15 cellular contexts compared by ENCODE assay signal in genomic region chr12:57657744-57658143, GRCh38. TPM values are rescaled to one million over a fixed set of nuclear protein-coding genes. Genes with fewer than 3 reads are reported as not detected.
DNase-seq lines count a peak whose midpoint lies in the region; ATAC-seq, FAIRE-seq and TF ChIP-seq lines count a peak whose summit lies in the region.
"Had no signal": no experiment of that assay in that cellular context is flagged by ENCODE, and none has a peak within 500 bp of the region (broad histone marks: within the 10 kb centered on the region; RNA-seq: fewer than 3 reads in every experiment).

No MANE protein-coding gene starts in this region.

- ATAC-seq in esophagus mucosa (peak; percentile 57), T-cell (replicated peaks in 1 of 4) (no peak), GM21381 (IDR thresholded peaks at IDR 0.05; ENCODE audit: unreplicated experiment) (no peak)
- ATAC-seq: HCT116 had no signal

- H3K4me3 Mint-ChIP-seq in T-cell, result no peak overlapping the region

- peaks cover 0 to 7% (median 7%) of the 10 kb centered on the region in 3 donors for H3K9me3 Mint-ChIP-seq in T-cell

- peaks cover 8 to 11% of the 10 kb centered on the region in 2 donors for H3K27me3 Mint-ChIP-seq in T-cell

- no peak for TF ChIP-seq POLR2A in GM12891 (IDR thresholded peaks at IDR 0.05; ENCODE audit: low read depth, low read length)

- no peaks in the 10 kb centered on the region for H3K4me1 Mint-ChIP-seq in T-cell

- no peak for FAIRE-seq in GM12891 (lab: Jason Lieb, UNC)
- FAIRE-seq: D721Med had no signal

- peaks cover 2% of the 10 kb centered on the region for H3K36me3 Mint-ChIP-seq in T-cell

- CTCF ChIA-PET in T-cell (lab: Charles Lee), result no interaction called here

- POLR2A ChIA-PET in T-cell (lab: Charles Lee), result interaction anchor here in 1 of 2 donors (0.5 kb wide), 1 partner anchor 212 kb away, joined by 3 read pairs; no protein-coding TSS in a partner anchor

- no peak overlapping the region for H3K27ac Mint-ChIP-seq in T-cell

- peak; percentile 1 for DNase-seq in DMS79 (lab: John Stamatoyannopoulos, UW)
- peak; percentile 59 for DNase-seq in NCI-H2029 treated with DMSO at 0.1 percent for 48 hours (lab: John Stamatoyannopoulos, UW)
- peak; percentile 4 for DNase-seq in midbrain (lab: John Stamatoyannopoulos, UW)
- no peak for DNase-seq in GM12891 (ENCODE audit: insufficient read length, low spot score)
- DNase-seq in T-cell, result no peak
- DNase-seq in GM03348 (ENCODE audit: low spot score), result no peak
- DNase-seq: activated CD4-positive, alpha-beta T cell treated with anti-CD3 and anti-CD28 coated beads, Interleukin-2, amount 50 U/mL, for 1 hour; NCI-H187 treated with DMSO at 0.1 percent for 48 hours; NCI-H82; RPMI8226; stimulated activated CD4-positive, alpha-beta T cell treated with anti-CD3 and anti-CD28 coated beads, Interleukin-12 subunit alpha, Interleukin-12 subunit beta, amount 100 ng/mL, for 4 hours had no signal

TF ChIP-seq in GM12891, 5 proteins besides CTCF, POLR2A, EP300 and RAD21:
- no peak for TF ChIP-seq TAF1 (IDR thresholded peaks at IDR 0.05; ENCODE audit: low read depth, low read length)
- TF ChIP-seq PAX5 (IDR thresholded peaks at IDR 0.05; ENCODE audit: insufficient read depth, low read length, severe bottlenecking), result no peak
- no peak for TF ChIP-seq POLR2AphosphoS5 (IDR thresholded peaks at IDR 0.05; ENCODE audit: low read depth, low read length)
- no peak for TF ChIP-seq SPI1 (IDR thresholded peaks at IDR 0.05; ENCODE audit: low read depth, low read length)
- no peak for TF ChIP-seq POU2F2 (IDR thresholded peaks at IDR 0.05; ENCODE audit: low read depth, low read length)

RNA-seq across cellular contexts. Expression of gene B4GALNT1, which starts 24.7 kb away (rescaled TPM):
- total RNA-seq in esophagus mucosa, result 0.04 TPM
- 0.10 TPM for polyA plus RNA-seq in GM12891 (2012; ENCODE audit: low read depth, missing spikeins)
- under 1 TPM in 3 of 5 donors, not detected in 2; 0.16 to 0.54 (median 0.26) TPM for total RNA-seq in T-cell

RNA-seq across cellular contexts. Expression of gene OS9, which starts 36.2 kb away (rescaled TPM):
- 156 TPM for total RNA-seq in esophagus mucosa
- polyA plus RNA-seq in GM12891 (2012; ENCODE audit: low read depth, missing spikeins), result 69.5 TPM
- 100 to 1,000 TPM; 135 to 181 (median 164) TPM for total RNA-seq in T-cell

RNA-seq across cellular contexts. Expression of gene ARHGEF25, which starts 46.5 kb away (rescaled TPM):
- total RNA-seq in esophagus mucosa, result 1.5 TPM
- polyA plus RNA-seq in GM12891 (2012; ENCODE audit: low read depth, missing spikeins), result 3.0 TPM
- 1 to 10 TPM in 1 of 5 donors, under 1 TPM in 4; 0.67 to 1.4 (median 0.84) TPM for total RNA-seq in T-cell

RNA-seq across cellular contexts. Expression of gene DTX3, which starts 53.1 kb away (rescaled TPM):
- total RNA-seq in esophagus mucosa (4.1 TPM), T-cell (10 to 100 TPM; 27.1 to 37.2 (median 30.4) TPM)
- 27.6 TPM for polyA plus RNA-seq in GM12891 (2012; ENCODE audit: low read depth, missing spikeins)

Comparison
In these comparisons a context has a peak if more than half of its experiments do, and no peak if none do; other contexts are left out.
1. DNase-seq: peak in DMS79 (single experiment), NCI-H2029 treated with DMSO at 0.1 percent for 48 hours (single experiment) and midbrain (single experiment); none in GM12891 (single experiment), T-cell (0 of 34) and GM03348 (single experiment).